Comparison of ENCODE assay signal across 23 cellular contexts in genomic region chr2:233113114-233113452, GRCh38. TPM values are rescaled to one million over a fixed set of nuclear protein-coding genes. Genes with fewer than 3 reads are reported as not detected.
DNase-seq lines count a peak whose midpoint lies in the region; ATAC-seq and TF ChIP-seq lines count a peak whose summit lies in the region.
"Had no signal": no experiment of that assay in that cellular context is flagged by ENCODE, and none has a peak within 500 bp of the region (broad histone marks: within the 10 kb centered on the region; RNA-seq: fewer than 3 reads in every experiment).

No MANE protein-coding gene starts in this region.

- 63 to 76% methylated on average over 2 of the region's 2 CpGs for WGBS in sigmoid colon, 2 donors

- no peaks in the 10 kb centered on the region for H3K27me3 Mint-ChIP-seq in activated T-cell treated with anti-CD3 and anti-CD28 coated beads, Interleukin-2, amount 50 U/mL, for 24 hours
- H3K27me3 Mint-ChIP-seq in activated T-cell treated with anti-CD3 and anti-CD28 coated beads, Interleukin-2, amount 50 U/mL, for 72 hours (ENCODE audit: low read depth), result no peaks in the 10 kb centered on the region
- peaks cover 3% of the 10 kb centered on the region for H3K27me3 Mint-ChIP-seq in endothelial cell (ENCODE audit: unreplicated experiment)

- no peaks in the 10 kb centered on the region for H3K27me3 ChIP-seq in sigmoid colon
- H3K27me3 ChIP-seq: ascending aorta, hepatocyte, SJCRH30, transverse colon had no signal

- no peak overlapping the region for H3K27ac Mint-ChIP-seq in activated T-cell treated with anti-CD3 and anti-CD28 coated beads, Interleukin-2, amount 50 U/mL, for 24 hours
- no peak overlapping the region for H3K27ac Mint-ChIP-seq in activated T-cell treated with anti-CD3 and anti-CD28 coated beads, Interleukin-2, amount 50 U/mL, for 72 hours
- peak overlapping the region; percentile 38 for H3K27ac Mint-ChIP-seq in endothelial cell (ENCODE audit: unreplicated experiment)

- intact Hi-C loops in sigmoid colon (cut with DNase I), result no loop called here

- no peak for ATAC-seq in activated T-cell treated with anti-CD3 and anti-CD28 coated beads, Interleukin-2, amount 50 U/mL, for 72 hours (replicated peaks in 1 of 2)
- no peak for ATAC-seq in GM21526 (IDR thresholded peaks at IDR 0.05; ENCODE audit: low FRiP score, unreplicated experiment)
- no peak for ATAC-seq in GM19455 (IDR thresholded peaks at IDR 0.05; ENCODE audit: unreplicated experiment)
- ATAC-seq: A549; activated CD4-positive, CD25-positive, alpha-beta regulatory T cell treated with anti-CD3 and anti-CD28 coated beads, Interleukin-2, amount 50 U/mL, for 24 hours; HCT116 had no signal

- H3K4me1 Mint-ChIP-seq in activated T-cell treated with anti-CD3 and anti-CD28 coated beads, Interleukin-2, amount 50 U/mL, for 24 hours (ENCODE audit: low read depth), result peaks cover 71% of the 10 kb centered on the region
- peaks cover 68% of the 10 kb centered on the region for H3K4me1 Mint-ChIP-seq in activated T-cell treated with anti-CD3 and anti-CD28 coated beads, Interleukin-2, amount 50 U/mL, for 72 hours (ENCODE audit: low read depth)
- H3K4me1 Mint-ChIP-seq in endothelial cell (ENCODE audit: unreplicated experiment), result peaks cover 31% of the 10 kb centered on the region

- no peak overlapping the region for H3K4me3 ChIP-seq in sigmoid colon
- H3K4me3 ChIP-seq: A549, ascending aorta, hepatocyte, SJCRH30, transverse colon had no signal

- H3K4me3 Mint-ChIP-seq in activated T-cell treated with anti-CD3 and anti-CD28 coated beads, Interleukin-2, amount 50 U/mL, for 24 hours, result no peak overlapping the region
- no peak overlapping the region for H3K4me3 Mint-ChIP-seq in activated T-cell treated with anti-CD3 and anti-CD28 coated beads, Interleukin-2, amount 50 U/mL, for 72 hours
- peak overlapping the region; percentile 53 for H3K4me3 Mint-ChIP-seq in endothelial cell (ENCODE audit: unreplicated experiment)

- H3K36me3 Mint-ChIP-seq in activated T-cell treated with anti-CD3 and anti-CD28 coated beads, Interleukin-2, amount 50 U/mL, for 24 hours (ENCODE audit: low read depth), result peaks cover 20% of the 10 kb centered on the region
- H3K36me3 Mint-ChIP-seq in activated T-cell treated with anti-CD3 and anti-CD28 coated beads, Interleukin-2, amount 50 U/mL, for 72 hours (ENCODE audit: insufficient read depth in 2 of 2), result no peaks in the 10 kb centered on the region
- H3K36me3 Mint-ChIP-seq in endothelial cell (ENCODE audit: low read depth, unreplicated experiment), result peaks cover 16% of the 10 kb centered on the region

- DNase-seq in activated T-cell treated with anti-CD3 and anti-CD28 coated beads, Interleukin-2, amount 50 U/mL, for 24 hours, result peak; percentile 14
- DNase-seq in activated T-cell treated with anti-CD3 and anti-CD28 coated beads, Interleukin-2, amount 50 U/mL, for 72 hours, result no peak
- DNase-seq in NCI-H82 (lab: John Stamatoyannopoulos, UW) (peak; percentile 89), endothelial cell (ENCODE audit: low spot score) (no peak), sigmoid colon (peak; percentile 35), DMS79 treated with DMSO at 0.1 percent for 48 hours (lab: John Stamatoyannopoulos, UW) (no peak)
- DNase-seq: activated gamma-delta T cell treated with Interleukin-2 at 50 U/mL for 16 hours; KG1; NCI-H2029; NCI-H510A; OCI-M1; SJCRH30; stimulated activated CD4-positive, alpha-beta T cell treated with anti-CD3 and anti-CD28 coated beads, Interleukin-15, amount 100 ng/mL, for 24 hours; stimulated activated naive CD4-positive, alpha-beta T cell treated with Interleukin-2 at 50 U/mL for 16 hours; transverse colon had no signal

- H3K9me3 ChIP-seq in sigmoid colon, result no peaks in the 10 kb centered on the region
- H3K9me3 ChIP-seq: A549, ascending aorta, SJCRH30, transverse colon had no signal

- no peaks in the 10 kb centered on the region for H3K9me3 Mint-ChIP-seq in activated T-cell treated with anti-CD3 and anti-CD28 coated beads, Interleukin-2, amount 50 U/mL, for 24 hours
- no peaks in the 10 kb centered on the region for H3K9me3 Mint-ChIP-seq in activated T-cell treated with anti-CD3 and anti-CD28 coated beads, Interleukin-2, amount 50 U/mL, for 72 hours
- no peaks in the 10 kb centered on the region for H3K9me3 Mint-ChIP-seq in endothelial cell (ENCODE audit: unreplicated experiment)

- no peaks in the 10 kb centered on the region for H3K4me1 ChIP-seq in sigmoid colon
- H3K4me1 ChIP-seq: A549, ascending aorta, SJCRH30, transverse colon had no signal

- no peak for TF ChIP-seq CTCF in endothelial cell (IDR thresholded peaks at IDR 0.05; ENCODE audit: unreplicated experiment)
- TF ChIP-seq CTCF in sigmoid colon (IDR thresholded peaks at IDR 0.05), result no peak

- no peak overlapping the region for H3K27ac ChIP-seq in sigmoid colon
- H3K27ac ChIP-seq: A549, ascending aorta, hepatocyte, SJCRH30, transverse colon had no signal

- TF ChIP-seq POLR2A in sigmoid colon (IDR thresholded peaks at IDR 0.05), result no peak

- no peaks in the 10 kb centered on the region for H3K36me3 ChIP-seq in sigmoid colon
- H3K36me3 ChIP-seq: ascending aorta, SJCRH30, transverse colon had no signal

- no peak for TF ChIP-seq EP300 in sigmoid colon (IDR thresholded peaks at IDR 0.05)

RNA-seq across cellular contexts. Expression of gene INPP5D, which starts 52.9 kb away (rescaled TPM):
- total RNA-seq in activated T-cell treated with anti-CD3 and anti-CD28 coated beads, Interleukin-2, amount 50 U/mL, for 72 hours, result 10 to 100 TPM; 64.8 to 69.3 TPM
- total RNA-seq in endothelial cell (ENCODE audit: unreplicated experiment) (79.2 TPM), sigmoid colon (10 to 100 TPM in 1 of 4 donors, 1 to 10 TPM in 3; 6.4 to 20.8 (median 9.4) TPM)
- polyA plus RNA-seq in sigmoid colon, result 10 to 100 TPM in 1 of 3 donors, 1 to 10 TPM in 2; 4.2 to 44.8 (median 4.4) TPM
- total RNA-seq: Daoy had no signal

Comparison
In these comparisons a context has a peak if more than half of its experiments do, and no peak if none do; other contexts are left out.
1. DNase-seq: peak in activated T-cell treated with anti-CD3 and anti-CD28 coated beads, Interleukin-2, amount 50 U/mL, for 24 hours (single experiment), NCI-H82 (single experiment) and sigmoid colon (single experiment); none in activated T-cell treated with anti-CD3 and anti-CD28 coated beads, Interleukin-2, amount 50 U/mL, for 72 hours (0 of 2), endothelial cell (single experiment) and DMS79 treated with DMSO at 0.1 percent for 48 hours (single experiment).